ENCODE assay signal across 10 cellular contexts in the genomic region with DNA sequence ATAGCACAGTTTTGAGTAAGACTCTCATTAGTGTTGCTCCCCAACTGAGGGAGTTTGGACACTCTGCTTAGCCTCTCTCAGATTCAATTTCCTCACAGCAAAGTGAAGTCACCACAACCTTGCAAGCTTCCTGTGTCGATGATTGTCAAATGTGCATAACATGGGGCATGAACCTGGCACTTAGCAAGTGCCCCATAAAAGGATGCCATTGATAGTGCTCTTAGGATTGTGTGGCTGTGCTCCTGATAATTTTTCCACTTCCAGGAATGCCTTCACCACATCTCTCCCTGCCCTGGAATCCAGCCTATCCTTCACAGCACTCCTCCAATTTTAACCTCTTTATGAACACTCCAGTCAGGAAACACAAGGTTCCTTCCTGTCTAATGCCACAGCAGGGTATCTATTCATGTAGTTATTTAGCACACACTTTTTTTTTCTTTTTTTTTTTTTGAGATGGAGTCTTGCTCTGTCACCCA.
A peak's percentile ranks its signal among the peaks of the same experiment; 100 is the strongest.
DNase-seq lines count a peak whose midpoint lies in the region; TF ChIP-seq lines count a peak whose summit lies in the region.
"Had no signal": no experiment of that assay in that cellular context is flagged by ENCODE, and none has a peak within 500 bp of the region (broad histone marks: within the 10 kb centered on the region; RNA-seq: fewer than 3 reads in every experiment).

No MANE protein-coding gene starts in this region.

- in situ Hi-C loops in brain microvascular endothelial cell (cut with HindIII; ENCODE audit: low pct_ligation_motif_present, low sequenced_read_pairs) = no loop called here

- no peaks in the 10 kb centered on the region for H3K27me3 ChIP-seq in brain microvascular endothelial cell (replicated peaks)
- H3K27me3 ChIP-seq: gastroesophageal sphincter had no signal

- H3K36me3 ChIP-seq in brain microvascular endothelial cell (replicated peaks) = no peaks in the 10 kb centered on the region

- no peak overlapping the region for H3K4me3 ChIP-seq in GM12865 (ENCODE audit: low read depth, low read length)
- H3K4me3 ChIP-seq in brain microvascular endothelial cell (ENCODE audit: low read depth, low read length) = no peak overlapping the region
- H3K4me3 ChIP-seq: gastroesophageal sphincter had no signal

- DNase-seq in GM12865 (ENCODE audit: low read depth) (peak; percentile 22), M059J (ENCODE audit: low read depth) (peak; percentile 53), glomerular endothelial cell (ENCODE audit: extremely low read depth, low read depth, low spot score) (peak; percentile 27), ureter (ENCODE audit: low spot score) (no peak), NCI-H2196 (lab: John Stamatoyannopoulos, UW; ENCODE audit: unreplicated experiment) (no peak), brain microvascular endothelial cell (no peak), cerebellar cortex (ENCODE audit: low spot score) (no peak)
- DNase-seq: NCI-H1048 had no signal

- no peak for TF ChIP-seq CTCF in C4-2B (conservative IDR thresholded peaks at IDR 0.05)
- no peak for TF ChIP-seq CTCF in GM12865 (IDR thresholded peaks at IDR 0.05; ENCODE audit: insufficient read depth, low read depth, low read length, missing control alignments)
- no peak for TF ChIP-seq CTCF in brain microvascular endothelial cell (IDR thresholded peaks at IDR 0.05; ENCODE audit: low read depth, low read length, missing control alignments)

- H3K27ac ChIP-seq in C4-2B = 0 out of 2 replicates have a peak overlapping the region, but pooled peaks have one; percentile 0
- no peak overlapping the region for H3K27ac ChIP-seq in brain microvascular endothelial cell
- H3K27ac ChIP-seq: gastroesophageal sphincter had no signal

Comparison
In these comparisons a context has a peak if more than half of its experiments do, and no peak if none do; other contexts are left out.
1. DNase-seq: peak in GM12865 (single experiment), M059J (single experiment) and glomerular endothelial cell (single experiment); none in ureter (single experiment), NCI-H2196 (single experiment), brain microvascular endothelial cell (single experiment) and cerebellar cortex (single experiment).